In genomic region chr9:69918317-69918716, GRCh38 we compare ENCODE assay signal across 13 cellular contexts.
"Had no signal": no experiment of that assay in that cellular context is flagged by ENCODE, and none has a peak within 500 bp of the region (broad histone marks: within the 10 kb centered on the region; RNA-seq: fewer than 3 reads in every experiment).

No MANE protein-coding gene starts in this region.

- H3K36me3 Mint-ChIP-seq: activated naive CD4-positive, alpha-beta T cell treated with anti-CD3 and anti-CD28 coated beads, Interleukin-2, amount 50 U/mL, for 24 hours; type B pancreatic cell had no signal

- ATAC-seq: left lobe of liver had no signal

- H3K4me1 Mint-ChIP-seq: activated CD4-positive, alpha-beta T cell treated with anti-CD3 and anti-CD28 coated beads, Interleukin-2, amount 10 ng/mL, durations not matched to agents 7 days and 5 days; activated naive CD4-positive, alpha-beta T cell treated with anti-CD3 and anti-CD28 coated beads, Interleukin-2, amount 50 U/mL, for 24 hours had no signal

- H3K36me3 ChIP-seq: brain microvascular endothelial cell had no signal

- H3K4me3 Mint-ChIP-seq: activated CD4-positive, alpha-beta T cell treated with anti-CD3 and anti-CD28 coated beads, Interleukin-2, amount 10 ng/mL, durations not matched to agents 7 days and 5 days; activated naive CD4-positive, alpha-beta T cell treated with anti-CD3 and anti-CD28 coated beads, Interleukin-2, amount 50 U/mL, for 24 hours; endodermal cell; type B pancreatic cell had no signal

- H3K27me3 ChIP-seq: brain microvascular endothelial cell had no signal

- H3K9me3 Mint-ChIP-seq: activated CD4-positive, alpha-beta T cell treated with anti-CD3 and anti-CD28 coated beads, Interleukin-2, amount 10 ng/mL, durations not matched to agents 7 days and 5 days; activated naive CD4-positive, alpha-beta T cell treated with anti-CD3 and anti-CD28 coated beads, Interleukin-2, amount 50 U/mL, for 24 hours; endodermal cell; type B pancreatic cell had no signal

- H3K27ac ChIP-seq: brain microvascular endothelial cell had no signal

- DNase-seq: activated CD4-positive, alpha-beta T cell treated with anti-CD3 and anti-CD28 coated beads, Interleukin-2, amount 10 ng/mL, durations not matched to agents 7 days and 5 days; activated CD4-positive, CD25-positive, alpha-beta regulatory T cell; amygdala; brain microvascular endothelial cell; cerebellar nuclear complex; endodermal cell; erythroblast; glutamatergic neuron; stimulated activated naive CD4-positive, alpha-beta T cell; substantia nigra had no signal

- H3K27ac Mint-ChIP-seq: activated CD4-positive, alpha-beta T cell treated with anti-CD3 and anti-CD28 coated beads, Interleukin-2, amount 10 ng/mL, durations not matched to agents 7 days and 5 days; activated naive CD4-positive, alpha-beta T cell treated with anti-CD3 and anti-CD28 coated beads, Interleukin-2, amount 50 U/mL, for 24 hours; endodermal cell; type B pancreatic cell had no signal
